ENCODE assay signal across 8 cellular contexts in the genomic region with DNA sequence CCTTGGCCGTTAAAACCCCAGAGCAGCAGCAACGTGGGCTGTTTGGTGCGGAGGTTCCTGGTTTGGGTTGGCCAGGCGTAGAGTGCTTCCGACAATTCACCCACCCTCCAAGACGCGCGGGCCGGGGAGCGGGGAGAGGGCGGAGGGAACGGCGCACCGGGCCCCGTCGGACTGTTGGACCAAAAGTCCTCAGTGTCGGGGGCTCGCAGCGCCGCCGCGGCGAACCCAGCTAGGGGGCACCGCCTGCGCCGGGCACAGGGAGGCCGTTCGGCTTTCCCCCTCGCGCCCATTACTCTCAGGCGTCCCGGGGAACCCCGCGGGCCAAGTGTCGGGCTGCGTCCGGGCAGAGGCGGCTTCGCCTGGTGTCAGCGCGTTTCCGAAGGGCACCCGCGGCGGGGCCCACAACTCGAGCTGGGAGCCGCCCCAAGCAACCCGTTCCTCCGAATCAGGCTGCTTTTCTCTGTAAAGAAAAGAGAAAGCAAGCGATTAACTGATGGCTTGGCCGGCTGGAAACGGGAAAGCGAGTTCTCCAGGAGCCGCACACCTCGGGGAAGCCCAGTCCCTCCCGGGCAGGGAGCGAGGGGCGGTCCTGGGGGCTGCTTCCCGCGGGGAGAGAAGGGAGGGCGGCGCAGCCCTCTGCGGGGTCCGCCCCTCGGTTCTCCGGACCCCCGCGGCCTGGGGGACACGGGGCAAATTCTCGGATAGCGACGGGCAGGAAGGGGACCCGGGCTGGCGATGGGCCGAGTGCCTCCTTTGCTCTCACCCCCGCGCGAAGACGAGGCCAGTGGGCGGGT.
A peak's percentile ranks its signal among the peaks of the same experiment; 100 is the strongest.
DNase-seq lines count a peak whose midpoint lies in the region; ATAC-seq lines count a peak whose summit lies in the region.

No MANE protein-coding gene starts in this region.

- H3K4me3 Mint-ChIP-seq in stimulated activated naive B cell treated with anti-CD40 and anti-IgM and Interleukin-4, amounts not matched to agents 10 μg/mL and 1 μg/mL and 100 μg/mL, for 72 hours, result peak overlapping the region; percentile 89 to 93

- H3K27me3 Mint-ChIP-seq in stimulated activated naive B cell treated with anti-CD40 and anti-IgM and Interleukin-4, amounts not matched to agents 10 μg/mL and 1 μg/mL and 100 μg/mL, for 72 hours, result peaks cover 53 to 67% of the 10 kb centered on the region in 2 donors

- H3K4me1 Mint-ChIP-seq in stimulated activated naive B cell treated with anti-CD40 and anti-IgM and Interleukin-4, amounts not matched to agents 10 μg/mL and 1 μg/mL and 100 μg/mL, for 72 hours, result peaks cover 33 to 56% of the 10 kb centered on the region in 2 donors

- peaks cover 22 to 25% of the 10 kb centered on the region in 2 donors for H3K36me3 Mint-ChIP-seq in stimulated activated naive B cell treated with anti-CD40 and anti-IgM and Interleukin-4, amounts not matched to agents 10 μg/mL and 1 μg/mL and 100 μg/mL, for 72 hours

- peak overlapping the region; percentile 92 for H3K27ac Mint-ChIP-seq in stimulated activated naive B cell treated with anti-CD40 and anti-IgM and Interleukin-4, amounts not matched to agents 10 μg/mL and 1 μg/mL and 100 μg/mL, for 72 hours

- DNase-seq in DMS53 (lab: John Stamatoyannopoulos, UW), result peak; percentile 42
- DNase-seq in DMS53 treated with DMSO at 0.1 percent for 48 hours (lab: John Stamatoyannopoulos, UW; ENCODE audit: unreplicated experiment), result no peak
- peak in 3 of 4 experiments; percentile 23 to 25 (median 25) for DNase-seq in activated CD4-positive, CD25-positive, alpha-beta regulatory T cell (lab: John Stamatoyannopoulos, UW)
- DNase-seq in dermis blood vessel endothelial cell, result peak; percentile 47
- DNase-seq in lung microvascular endothelial cell (ENCODE audit: low read depth in 2 of 2), result peak; percentile 27 to 28
- DNase-seq in stimulated activated naive B cell treated with anti-CD40 and anti-IgM and Interleukin-4, amounts not matched to agents 10 μg/mL and 1 μg/mL and 100 μg/mL, for 72 hours, result peak; percentile 32
- no peak for DNase-seq in ACHN

- peak; percentile 51 to 65 for ATAC-seq in stimulated activated naive B cell treated with anti-CD40 and anti-IgM and Interleukin-4, amounts not matched to agents 10 μg/mL and 1 μg/mL and 100 μg/mL, for 72 hours (replicated peaks)
- ATAC-seq in GM21360 (IDR thresholded peaks at IDR 0.05; ENCODE audit: unreplicated experiment), result no peak

- peaks cover 0 to 1% of the 10 kb centered on the region in 2 donors for H3K9me3 Mint-ChIP-seq in stimulated activated naive B cell treated with anti-CD40 and anti-IgM and Interleukin-4, amounts not matched to agents 10 μg/mL and 1 μg/mL and 100 μg/mL, for 72 hours

- in situ Hi-C loops in ACHN (cut with HindIII; ENCODE audit: low pct_ligation_motif_present, low pct_unique_long_range_greater_than_20kb, low sequenced_read_pairs), result no loop called here

Comparison
In these comparisons a context has a peak if more than half of its experiments do, and no peak if none do; other contexts are left out.
1. DNase-seq: peak in DMS53 (single experiment), activated CD4-positive, CD25-positive, alpha-beta regulatory T cell (3 of 4), dermis blood vessel endothelial cell (single experiment), lung microvascular endothelial cell (2 of 2) and stimulated activated naive B cell treated with anti-CD40 and anti-IgM and Interleukin-4, amounts not matched to agents 10 μg/mL and 1 μg/mL and 100 μg/mL, for 72 hours (single experiment); none in DMS53 treated with DMSO at 0.1 percent for 48 hours (single experiment) and ACHN (single experiment).